In the genomic region with DNA sequence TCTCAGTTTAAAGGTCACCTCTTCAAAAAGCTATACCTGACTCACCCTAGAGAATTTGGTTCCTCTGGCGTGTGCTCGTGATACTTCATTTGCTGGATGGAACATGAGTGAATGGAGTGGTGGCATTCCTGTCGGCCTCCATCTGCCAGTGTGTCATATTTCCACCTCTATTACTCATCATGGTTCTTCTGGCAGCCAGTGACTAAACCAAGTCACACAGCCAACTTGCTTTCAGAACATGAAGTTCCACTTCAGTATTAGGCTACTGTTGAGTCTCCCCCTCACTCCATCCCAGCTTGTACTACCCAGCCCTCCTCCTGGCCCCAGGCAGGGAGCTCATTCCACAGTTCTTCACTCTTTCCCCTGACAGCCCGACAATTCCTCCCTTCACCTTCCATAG, we compare ENCODE assay signal across 10 cellular contexts.
DNase-seq lines count a peak whose midpoint lies in the region; ATAC-seq, FAIRE-seq and TF ChIP-seq lines count a peak whose summit lies in the region.
"Had no signal": no experiment of that assay in that cellular context is flagged by ENCODE, and none has a peak within 500 bp of the region (broad histone marks: within the 10 kb centered on the region; RNA-seq: fewer than 3 reads in every experiment).

No MANE protein-coding gene starts in this region.

- TF ChIP-seq CTCF in choroid plexus epithelial cell (conservative IDR thresholded peaks at IDR 0.05; ENCODE audit: low read depth, low read length) (no peak), endodermal cell (conservative IDR thresholded peaks at IDR 0.05) (no peak), sigmoid colon (IDR thresholded peaks at IDR 0.05) (no peak)

- H3K4me3 ChIP-seq in choroid plexus epithelial cell (ENCODE audit: low read depth, low read length) (no peak overlapping the region), mesenchymal stem cell (ENCODE audit: insufficient read depth in 1 of 2, low read depth in 1 of 2, low read length in 2 of 2) (no peak overlapping the region), endodermal cell (ENCODE audit: low read length) (no peak overlapping the region), sigmoid colon (no peak overlapping the region)

- no peak overlapping the region for H4K91ac ChIP-seq in mesenchymal stem cell (ENCODE audit: low read length)

- H4K8ac ChIP-seq in mesenchymal stem cell (ENCODE audit: low read length): no peak overlapping the region

- no peak overlapping the region for H2BK120ac ChIP-seq in mesenchymal stem cell (ENCODE audit: low read depth, low read length)

- H2BK15ac ChIP-seq in mesenchymal stem cell (ENCODE audit: low read depth, poor library complexity, severe bottlenecking): peak overlapping the region; percentile 57

- H3K27me3 Mint-ChIP-seq in endodermal cell (ENCODE audit: insufficient read depth): no peaks in the 10 kb centered on the region

- H3K4me1 ChIP-seq in mesenchymal stem cell (ENCODE audit: control insufficient read depth, insufficient read depth, low read depth, low read length) (peaks cover 3% of the 10 kb centered on the region), endodermal cell (ENCODE audit: control insufficient read depth, insufficient read depth, low read length) (no peaks in the 10 kb centered on the region), sigmoid colon (no peaks in the 10 kb centered on the region)

- H2AFZ ChIP-seq in mesenchymal stem cell (ENCODE audit: low read depth, low read length): no peak overlapping the region

- H3K4ac ChIP-seq in mesenchymal stem cell (ENCODE audit: low read depth in 1 of 2, low read length in 2 of 2): no peak overlapping the region

- H3K36me3 Mint-ChIP-seq in endodermal cell (ENCODE audit: low read depth): no peaks in the 10 kb centered on the region
- H3K36me3 Mint-ChIP-seq: activated CD4-positive, alpha-beta memory T cell treated with anti-CD3 and anti-CD28 coated beads for 36 hours had no signal

- FAIRE-seq in HTR-8/SVneo (lab: Jason Lieb, UNC): no peak

- no peak for TF ChIP-seq EP300 in sigmoid colon (IDR thresholded peaks at IDR 0.05)

- H3K9ac ChIP-seq in mesenchymal stem cell (ENCODE audit: low read length): peak overlapping the region; percentile 68
- no peak overlapping the region for H3K9ac ChIP-seq in endodermal cell (ENCODE audit: extremely low read depth, low read length, poor library complexity, severe bottlenecking)

- intact Hi-C loops in sigmoid colon (cut with DNase I): no loop called here

- no peaks in the 10 kb centered on the region for H3K9me3 Mint-ChIP-seq in endodermal cell
- H3K9me3 Mint-ChIP-seq: activated CD4-positive, alpha-beta memory T cell treated with anti-CD3 and anti-CD28 coated beads for 36 hours had no signal

- peaks cover 7% of the 10 kb centered on the region for H3K4me1 Mint-ChIP-seq in endodermal cell

- no peak for ATAC-seq in GM18858 (IDR thresholded peaks at IDR 0.05; ENCODE audit: unreplicated experiment)
- ATAC-seq in GM19455 (IDR thresholded peaks at IDR 0.05; ENCODE audit: unreplicated experiment): no peak

- H3K4me3 Mint-ChIP-seq in endodermal cell: no peak overlapping the region
- H3K4me3 Mint-ChIP-seq: activated CD4-positive, alpha-beta memory T cell treated with anti-CD3 and anti-CD28 coated beads for 36 hours had no signal

- 42% methylated on average over 2 of the region's 4 CpGs for WGBS in mesenchymal stem cell
- WGBS in endodermal cell (ENCODE audit: insufficient coverage in 1 of 2, insufficient read length in 1 of 2), 2 experiments: 90 to 100% methylated on average over 2 to 4 of the region's 4 CpGs
- 90 to 93% methylated on average over 4 of the region's 4 CpGs for WGBS in sigmoid colon, 2 donors

- TF ChIP-seq POLR2A in sigmoid colon (IDR thresholded peaks at IDR 0.05): no peak

- H3K79me1 ChIP-seq in mesenchymal stem cell (replicated peaks; ENCODE audit: low read length, poor library complexity, severe bottlenecking): no peaks in the 10 kb centered on the region

- DNase-seq in Ammon's horn (ENCODE audit: low spot score) (peak; percentile 40), HTR-8/SVneo (ENCODE audit: insufficient read length, low spot score) (peak; percentile 47), choroid plexus epithelial cell (ENCODE audit: low read depth) (peak; percentile 78), mesenchymal stem cell (peak; percentile 73), endodermal cell (no peak), sigmoid colon (no peak)
- DNase-seq: activated CD4-positive, alpha-beta memory T cell treated with anti-CD3 and anti-CD28 coated beads for 36 hours; OCI-M1 had no signal

- H3K27me3 ChIP-seq in mesenchymal stem cell (ENCODE audit: control insufficient read depth in 1 of 2, insufficient read depth in 1 of 2, low read length in 2 of 2): no peaks in the 10 kb centered on the region
- H3K27me3 ChIP-seq in endodermal cell (ENCODE audit: control insufficient read depth, insufficient read depth, low read length, poor library complexity, severe bottlenecking): no peaks in the 10 kb centered on the region
- no peaks in the 10 kb centered on the region for H3K27me3 ChIP-seq in sigmoid colon

- no peak overlapping the region for H3K27ac ChIP-seq in mesenchymal stem cell (ENCODE audit: low read length, poor library complexity, severe bottlenecking)
- H3K27ac ChIP-seq in endodermal cell (ENCODE audit: low read depth, low read length): no peak overlapping the region
- peak overlapping the region in 2 of 4 donors; percentile 0 to 2 for H3K27ac ChIP-seq in sigmoid colon

- H3K18ac ChIP-seq in mesenchymal stem cell (ENCODE audit: low read depth in 1 of 2, low read length in 2 of 2): peak overlapping the region; percentile 13 to 14

- H2BK12ac ChIP-seq in mesenchymal stem cell (ENCODE audit: low read length in 2 of 2): peak overlapping the region; percentile 8 to 33

- no peak overlapping the region for H2AK5ac ChIP-seq in mesenchymal stem cell (ENCODE audit: low read length, severe bottlenecking)

- no peak overlapping the region for H3K14ac ChIP-seq in mesenchymal stem cell (ENCODE audit: low read length in 2 of 2)

- no peaks in the 10 kb centered on the region for H3K36me3 ChIP-seq in mesenchymal stem cell (ENCODE audit: control insufficient read depth in 1 of 2, insufficient read depth in 2 of 2, low read depth in 1 of 2, low read length in 2 of 2)
- no peaks in the 10 kb centered on the region for H3K36me3 ChIP-seq in endodermal cell (ENCODE audit: control insufficient read depth, insufficient read depth, low read length)
- no peaks in the 10 kb centered on the region for H3K36me3 ChIP-seq in sigmoid colon

- H3K27ac Mint-ChIP-seq in endodermal cell: no peak overlapping the region
- H3K27ac Mint-ChIP-seq: activated CD4-positive, alpha-beta memory T cell treated with anti-CD3 and anti-CD28 coated beads for 36 hours had no signal

- H3K23ac ChIP-seq in mesenchymal stem cell (ENCODE audit: low read length in 2 of 2): no peak overlapping the region

- H3K9me3 ChIP-seq in mesenchymal stem cell (ENCODE audit: control insufficient read depth, low read length): no peaks in the 10 kb centered on the region
- H3K9me3 ChIP-seq in endodermal cell (ENCODE audit: control insufficient read depth, low read length): no peaks in the 10 kb centered on the region
- no peaks in the 10 kb centered on the region for H3K9me3 ChIP-seq in sigmoid colon

- H2BK5ac ChIP-seq in mesenchymal stem cell (ENCODE audit: low read depth, low read length, poor library complexity, severe bottlenecking): no peak overlapping the region

- H3K4me2 ChIP-seq in mesenchymal stem cell (ENCODE audit: low read length, poor library complexity, severe bottlenecking): no peak overlapping the region

Comparison
In these comparisons a context has a peak if more than half of its experiments do, and no peak if none do; other contexts are left out.
1. DNase-seq: peak in Ammon's horn (single experiment), HTR-8/SVneo (single experiment), choroid plexus epithelial cell (single experiment) and mesenchymal stem cell (single experiment); none in endodermal cell (single experiment) and sigmoid colon (single experiment).